In genomic region chr1:228879164-228879563, GRCh38 we compare ENCODE assay signal across 8 cellular contexts.
"Had no signal": no experiment of that assay in that cellular context is flagged by ENCODE, and none has a peak within 500 bp of the region (broad histone marks: within the 10 kb centered on the region; RNA-seq: fewer than 3 reads in every experiment).

No MANE protein-coding gene starts in this region.

- H3K4me3 ChIP-seq: GM12878 had no signal

- DNase-seq: GDM1, GF-D8 had no signal

- ATAC-seq: GM12878 had no signal

- FAIRE-seq: G401.6, GM12878, GM12891, GM12892, GM18507, GM19239 had no signal
